In the genomic region with DNA sequence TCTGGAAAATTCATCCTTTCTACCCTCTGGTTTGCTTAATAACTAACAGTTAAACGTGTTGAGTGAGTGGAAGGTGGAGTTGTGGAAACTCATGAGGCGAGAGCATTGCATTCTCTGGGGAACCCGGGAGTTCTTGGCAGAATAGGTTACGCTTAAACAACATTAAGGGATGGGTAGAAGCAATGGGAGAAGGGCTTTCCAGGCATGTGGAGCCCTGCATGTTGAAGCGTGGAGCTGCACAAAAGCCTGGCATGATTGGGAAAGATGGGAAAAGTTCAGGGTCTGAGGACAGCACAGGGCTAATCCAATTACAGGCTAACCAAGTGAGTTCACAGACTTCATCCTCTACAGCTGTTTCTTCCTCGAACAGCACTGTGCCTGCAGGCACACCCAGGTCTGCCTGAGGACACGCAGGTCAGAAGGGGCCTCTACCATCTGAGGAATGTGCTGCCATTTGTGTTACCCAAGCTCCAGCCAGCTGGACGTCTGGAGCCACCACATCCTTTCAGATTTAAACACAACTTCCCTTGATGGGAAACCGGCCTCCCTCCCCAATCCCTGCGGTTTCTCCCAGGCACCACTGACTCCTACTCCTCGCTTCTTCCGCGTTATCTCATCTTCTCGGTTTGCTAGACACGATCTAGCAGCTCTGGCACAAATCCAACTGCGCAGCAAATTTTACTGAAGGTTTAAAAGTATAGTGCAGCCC, we compare ENCODE assay signal across 8 cellular contexts.
A peak's percentile ranks its signal among the peaks of the same experiment; 100 is the strongest.
DNase-seq lines count a peak whose midpoint lies in the region; ATAC-seq and TF ChIP-seq lines count a peak whose summit lies in the region.

No MANE protein-coding gene starts in this region.

- peak overlapping the region; percentile 96 for H3K27ac ChIP-seq in SJSA1

- H3K4me1 ChIP-seq in BE2C (peaks cover 15% of the 10 kb centered on the region), SJSA1 (replicated peaks) (peaks cover 66% of the 10 kb centered on the region)

- H3K36me3 Mint-ChIP-seq in activated naive CD4-positive, alpha-beta T cell treated with anti-CD3 and anti-CD28 coated beads for 36 hours (ENCODE audit: low read depth) = no peaks in the 10 kb centered on the region

- H3K4me1 Mint-ChIP-seq in activated naive CD4-positive, alpha-beta T cell treated with anti-CD3 and anti-CD28 coated beads for 36 hours (ENCODE audit: low read depth) = peaks cover 4% of the 10 kb centered on the region

- H3K36me3 ChIP-seq in BE2C = no peaks in the 10 kb centered on the region
- H3K36me3 ChIP-seq in SJSA1 = peaks cover under 1% of the 10 kb centered on the region; the same call in 1 of the 2 replicates

- H3K27me3 Mint-ChIP-seq in activated naive CD4-positive, alpha-beta T cell treated with anti-CD3 and anti-CD28 coated beads for 36 hours (ENCODE audit: low read depth) = peaks cover 3% of the 10 kb centered on the region

- peak overlapping the region; percentile 43 for H3K4me3 ChIP-seq in BE2C (ENCODE audit: low read depth, low read length)
- peak overlapping the region; percentile 8 for H3K4me3 ChIP-seq in SJSA1
- no peak overlapping the region for H3K4me3 ChIP-seq in fibroblast of the aortic adventitia (ENCODE audit: low read depth, low read length)

- no peaks in the 10 kb centered on the region for H3K9me3 ChIP-seq in BE2C
- no peaks in the 10 kb centered on the region for H3K9me3 ChIP-seq in SJSA1 (replicated peaks)

- no peak overlapping the region for H3K27ac Mint-ChIP-seq in activated naive CD4-positive, alpha-beta T cell treated with anti-CD3 and anti-CD28 coated beads for 36 hours

- ATAC-seq in omental fat pad (ENCODE audit: low FRiP score) (peak; percentile 37), GM21447 (IDR thresholded peaks at IDR 0.05; ENCODE audit: unreplicated experiment) (no peak)

- intact Hi-C loops in activated naive CD4-positive, alpha-beta T cell treated with anti-CD3 and anti-CD28 coated beads for 36 hours (cut with micrococcal nuclease) = no loop called here

- CTCF ChIA-PET in activated naive CD4-positive, alpha-beta T cell treated with anti-CD3 and anti-CD28 coated beads for 36 hours (lab: Charles Lee) = no interaction called here

- no peaks in the 10 kb centered on the region for H3K27me3 ChIP-seq in BE2C
- H3K27me3 ChIP-seq in SJSA1 (replicated peaks) = no peaks in the 10 kb centered on the region

- TF ChIP-seq CTCF in BE2C (IDR thresholded peaks at IDR 0.05; ENCODE audit: low read depth, low read length) (no peak), fibroblast of the aortic adventitia (IDR thresholded peaks at IDR 0.05; ENCODE audit: insufficient read depth, low read length) (no peak), omental fat pad (IDR thresholded peaks at IDR 0.05) (no peak)

- H3K4me3 Mint-ChIP-seq in activated naive CD4-positive, alpha-beta T cell treated with anti-CD3 and anti-CD28 coated beads for 36 hours = no peak overlapping the region

- H3K9me3 Mint-ChIP-seq in activated naive CD4-positive, alpha-beta T cell treated with anti-CD3 and anti-CD28 coated beads for 36 hours = no peaks in the 10 kb centered on the region

- DNase-seq in BE2C = peak; percentile 58
- peak; percentile 94 to 95 for DNase-seq in SJSA1 (ENCODE audit: low read depth in 1 of 2, low spot score in 2 of 2)
- peak; percentile 97 for DNase-seq in fibroblast of the aortic adventitia (ENCODE audit: low read depth)
- peak; percentile 27 for DNase-seq in omental fat pad (ENCODE audit: low spot score)
- DNase-seq in activated T-cell treated with anti-CD3 and anti-CD28 coated beads for 4 hours = no peak
- DNase-seq in superior temporal gyrus (ENCODE audit: extremely low spot score) = no peak
- DNase-seq in activated naive CD4-positive, alpha-beta T cell treated with anti-CD3 and anti-CD28 coated beads for 36 hours = no peak

Comparison
In these comparisons a context has a peak if more than half of its experiments do, and no peak if none do; other contexts are left out.
1. DNase-seq: peak in BE2C (single experiment), SJSA1 (2 of 2), fibroblast of the aortic adventitia (single experiment) and omental fat pad (single experiment); none in activated T-cell treated with anti-CD3 and anti-CD28 coated beads for 4 hours (single experiment), superior temporal gyrus (single experiment) and activated naive CD4-positive, alpha-beta T cell treated with anti-CD3 and anti-CD28 coated beads for 36 hours (single experiment).